Comparison of ENCODE assay signal across 8 cellular contexts in genomic region chr15:32029409-32029861, GRCh38. TPM values are rescaled to one million over a fixed set of nuclear protein-coding genes. Genes with fewer than 3 reads are reported as not detected.
DNase-seq lines count a peak whose midpoint lies in the region; ATAC-seq and TF ChIP-seq lines count a peak whose summit lies in the region.

No MANE protein-coding gene starts in this region.

- CTCF ChIA-PET in CD8-positive, alpha-beta memory T cell (lab: Charles Lee): no interaction called here

- H3K9me3 Mint-ChIP-seq in activated T-helper 17 cell treated with anti-CD3 and anti-CD28 coated beads, Interleukin-2, amount 50 U/mL, for 72 hours: no peaks in the 10 kb centered on the region
- H3K9me3 Mint-ChIP-seq in stimulated activated memory B cell treated with anti-CD40 and anti-IgM and Interleukin-4, amounts not matched to agents 10 μg/mL and 1 μg/mL and 100 μg/mL, for 72 hours: no peaks in the 10 kb centered on the region
- peaks cover 0 to 5% (median 0%) of the 10 kb centered on the region in 5 donors for H3K9me3 Mint-ChIP-seq in CD8-positive, alpha-beta memory T cell

- no peaks in the 10 kb centered on the region for H3K36me3 ChIP-seq in CD8-positive, alpha-beta memory T cell (ENCODE audit: insufficient read depth, low read length)

- no peak for ATAC-seq in activated T-helper 17 cell treated with anti-CD3 and anti-CD28 coated beads, Interleukin-2, amount 50 U/mL, for 72 hours (replicated peaks)
- no peak for ATAC-seq in stimulated activated memory B cell treated with anti-CD40 and anti-IgM and Interleukin-4, amounts not matched to agents 10 μg/mL and 1 μg/mL and 100 μg/mL, for 72 hours
- ATAC-seq in HG03095 (IDR thresholded peaks at IDR 0.05; ENCODE audit: unreplicated experiment) (no peak), GM19455 (IDR thresholded peaks at IDR 0.05; ENCODE audit: unreplicated experiment) (no peak)

- H3K27me3 Mint-ChIP-seq in activated T-helper 17 cell treated with anti-CD3 and anti-CD28 coated beads, Interleukin-2, amount 50 U/mL, for 72 hours: peaks cover 63% of the 10 kb centered on the region
- peaks cover 53% of the 10 kb centered on the region for H3K27me3 Mint-ChIP-seq in stimulated activated memory B cell treated with anti-CD40 and anti-IgM and Interleukin-4, amounts not matched to agents 10 μg/mL and 1 μg/mL and 100 μg/mL, for 72 hours
- peaks cover 44 to 62% of the 10 kb centered on the region in 2 donors for H3K27me3 Mint-ChIP-seq in CD8-positive, alpha-beta memory T cell

- DNase-seq in HT1080 (ENCODE audit: low read depth) (peak; percentile 8), islet precursor cell (peak; percentile 72)
- DNase-seq in CD8-positive, alpha-beta memory T cell: no peak

- H3K27ac Mint-ChIP-seq in activated T-helper 17 cell treated with anti-CD3 and anti-CD28 coated beads, Interleukin-2, amount 50 U/mL, for 72 hours: no peak overlapping the region
- H3K27ac Mint-ChIP-seq in stimulated activated memory B cell treated with anti-CD40 and anti-IgM and Interleukin-4, amounts not matched to agents 10 μg/mL and 1 μg/mL and 100 μg/mL, for 72 hours: no peak overlapping the region
- peak overlapping the region in 1 of 8 donors; percentile 10 for H3K27ac Mint-ChIP-seq in CD8-positive, alpha-beta memory T cell

- H3K27ac ChIP-seq in 22Rv1: no peak overlapping the region
- no peak overlapping the region for H3K27ac ChIP-seq in CD8-positive, alpha-beta memory T cell (ENCODE audit: low read depth, low read length)

- no peaks in the 10 kb centered on the region for H3K36me3 Mint-ChIP-seq in activated T-helper 17 cell treated with anti-CD3 and anti-CD28 coated beads, Interleukin-2, amount 50 U/mL, for 72 hours (ENCODE audit: low read depth)
- H3K36me3 Mint-ChIP-seq in stimulated activated memory B cell treated with anti-CD40 and anti-IgM and Interleukin-4, amounts not matched to agents 10 μg/mL and 1 μg/mL and 100 μg/mL, for 72 hours: no peaks in the 10 kb centered on the region
- H3K36me3 Mint-ChIP-seq in CD8-positive, alpha-beta memory T cell: no peaks in the 10 kb centered on the region

- H3K9me3 ChIP-seq in CD8-positive, alpha-beta memory T cell (ENCODE audit: low read length): no peaks in the 10 kb centered on the region

- POLR2A ChIA-PET in CD8-positive, alpha-beta memory T cell (lab: Charles Lee): no interaction called here

- H3K4me1 Mint-ChIP-seq in activated T-helper 17 cell treated with anti-CD3 and anti-CD28 coated beads, Interleukin-2, amount 50 U/mL, for 72 hours: no peaks in the 10 kb centered on the region
- H3K4me1 Mint-ChIP-seq in stimulated activated memory B cell treated with anti-CD40 and anti-IgM and Interleukin-4, amounts not matched to agents 10 μg/mL and 1 μg/mL and 100 μg/mL, for 72 hours: peaks cover 4% of the 10 kb centered on the region
- H3K4me1 Mint-ChIP-seq in CD8-positive, alpha-beta memory T cell: peaks cover 7 to 8% (median 8%) of the 10 kb centered on the region in 3 donors

- H3K27me3 ChIP-seq in CD8-positive, alpha-beta memory T cell (ENCODE audit: insufficient read depth, low read length, poor library complexity, severe bottlenecking): peaks cover 26% of the 10 kb centered on the region

- TF ChIP-seq CTCF in 22Rv1 (IDR thresholded peaks at IDR 0.05): peak; percentile 53

- peak overlapping the region; percentile 43 for H3K4me3 Mint-ChIP-seq in activated T-helper 17 cell treated with anti-CD3 and anti-CD28 coated beads, Interleukin-2, amount 50 U/mL, for 72 hours
- peak overlapping the region; percentile 52 for H3K4me3 Mint-ChIP-seq in stimulated activated memory B cell treated with anti-CD40 and anti-IgM and Interleukin-4, amounts not matched to agents 10 μg/mL and 1 μg/mL and 100 μg/mL, for 72 hours
- H3K4me3 Mint-ChIP-seq in CD8-positive, alpha-beta memory T cell: peak overlapping the region in 1 of 7 donors; percentile 7

- no peak overlapping the region for H3K4me3 ChIP-seq in CD8-positive, alpha-beta memory T cell (ENCODE audit: low read length)

- no peaks in the 10 kb centered on the region for H3K4me1 ChIP-seq in CD8-positive, alpha-beta memory T cell (ENCODE audit: insufficient read depth, low read length)

RNA-seq across cellular contexts. Expression of gene CHRNA7, which starts 0.9 kb away (rescaled TPM):
- 2.0 TPM in 2 replicates for total RNA-seq in HT1080 (2014; rRNA removed; shearing (Covaris generic))
- polyA plus RNA-seq in HT1080 (2015; cell fraction: cytosol; rRNA removed): 0.90 and 1.6 TPM in 2 replicates
- polyA plus RNA-seq in HT1080 (2015; cell fraction: nucleus; rRNA removed): 1.9 and 2.6 TPM in 2 replicates
- not detected for total RNA-seq in activated T-helper 17 cell treated with anti-CD3 and anti-CD28 coated beads, Interleukin-2, amount 50 U/mL, for 72 hours
- total RNA-seq in CD8-positive, alpha-beta memory T cell: not detected
- polyA plus RNA-seq in CD8-positive, alpha-beta memory T cell: not detected

Comparison
In these comparisons a context has a peak if more than half of its experiments do, and no peak if none do; other contexts are left out.
1. DNase-seq: peak in HT1080 (single experiment) and islet precursor cell (single experiment); none in CD8-positive, alpha-beta memory T cell (0 of 5).